ENCODE assay signal across 1 cellular context in the genomic region with DNA sequence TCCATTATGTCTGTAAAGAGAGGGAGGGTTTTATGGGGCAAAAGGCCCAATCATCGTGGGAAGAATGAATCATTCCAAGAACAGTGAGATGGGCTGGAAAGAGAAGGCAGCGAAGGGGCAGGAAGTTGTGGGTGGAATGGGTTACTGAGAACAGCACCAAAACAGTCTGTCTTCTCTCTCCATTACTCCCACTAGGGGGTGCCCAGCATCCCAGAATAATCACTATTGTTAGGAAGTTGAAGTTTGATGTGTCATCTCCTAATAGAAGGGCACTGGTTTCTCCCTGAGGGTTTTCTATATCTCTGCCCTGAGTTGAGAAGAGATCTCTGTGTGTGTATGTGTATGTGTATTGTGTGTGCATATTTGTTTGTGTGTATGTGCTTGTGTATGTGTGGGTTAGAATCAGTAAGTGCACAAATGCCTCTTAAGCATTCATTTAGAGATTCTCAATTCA.
TF ChIP-seq lines count a peak whose summit lies in the region.

No MANE protein-coding gene starts in this region.

TF ChIP-seq in HCT116, 20 proteins besides CTCF, POLR2A, EP300 and RAD21 (continued from another document):
- TF ChIP-seq, protein P1, sequence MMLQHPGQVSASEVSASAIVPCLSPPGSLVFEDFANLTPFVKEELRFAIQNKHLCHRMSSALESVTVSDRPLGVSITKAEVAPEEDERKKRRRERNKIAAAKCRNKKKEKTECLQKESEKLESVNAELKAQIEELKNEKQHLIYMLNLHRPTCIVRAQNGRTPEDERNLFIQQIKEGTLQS (IDR thresholded peaks at IDR 0.05): no peak
- TF ChIP-seq ZFX (IDR thresholded peaks at IDR 0.05) (no peak), JUND (IDR thresholded peaks at IDR 0.05) (no peak; the same call in 1 of the 2 replicates), EGR1 (IDR thresholded peaks at IDR 0.05; ENCODE audit: low read depth) (peak; percentile 38), ZNF274 (IDR thresholded peaks at IDR 0.05; ENCODE audit: low read depth, low read length) (no peak), SIN3A (IDR thresholded peaks at IDR 0.05; ENCODE audit: low read depth) (no peak), EZH2 (IDR thresholded peaks at IDR 0.05) (no peak)
- TF ChIP-seq, protein P2, sequence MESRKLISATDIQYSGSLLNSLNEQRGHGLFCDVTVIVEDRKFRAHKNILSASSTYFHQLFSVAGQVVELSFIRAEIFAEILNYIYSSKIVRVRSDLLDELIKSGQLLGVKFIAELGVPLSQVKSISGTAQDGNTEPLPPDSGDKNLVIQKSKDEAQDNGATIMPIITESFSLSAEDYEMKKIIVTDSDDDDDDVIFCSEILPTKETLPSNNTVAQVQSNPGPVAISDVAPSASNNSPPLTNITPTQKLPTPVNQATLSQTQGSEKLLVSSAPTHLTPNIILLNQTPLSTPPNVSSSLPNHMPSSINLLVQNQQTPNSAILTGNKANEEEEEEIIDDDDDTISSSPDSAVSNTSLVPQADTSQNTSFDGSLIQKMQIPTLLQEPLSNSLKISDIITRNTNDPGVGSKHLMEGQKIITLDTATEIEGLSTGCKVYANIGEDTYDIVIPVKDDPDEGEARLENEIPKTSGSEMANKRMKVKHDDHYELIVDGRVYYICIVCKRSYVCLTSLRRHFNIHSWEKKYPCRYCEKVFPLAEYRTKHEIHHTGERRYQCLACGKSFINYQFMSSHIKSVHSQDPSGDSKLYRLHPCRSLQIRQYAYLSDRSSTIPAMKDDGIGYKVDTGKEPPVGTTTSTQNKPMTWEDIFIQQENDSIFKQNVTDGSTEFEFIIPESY (IDR thresholded peaks at IDR 0.05; ENCODE audit: extremely low read depth, insufficient replicate concordance, low read length): no peak
